In the genomic region with DNA sequence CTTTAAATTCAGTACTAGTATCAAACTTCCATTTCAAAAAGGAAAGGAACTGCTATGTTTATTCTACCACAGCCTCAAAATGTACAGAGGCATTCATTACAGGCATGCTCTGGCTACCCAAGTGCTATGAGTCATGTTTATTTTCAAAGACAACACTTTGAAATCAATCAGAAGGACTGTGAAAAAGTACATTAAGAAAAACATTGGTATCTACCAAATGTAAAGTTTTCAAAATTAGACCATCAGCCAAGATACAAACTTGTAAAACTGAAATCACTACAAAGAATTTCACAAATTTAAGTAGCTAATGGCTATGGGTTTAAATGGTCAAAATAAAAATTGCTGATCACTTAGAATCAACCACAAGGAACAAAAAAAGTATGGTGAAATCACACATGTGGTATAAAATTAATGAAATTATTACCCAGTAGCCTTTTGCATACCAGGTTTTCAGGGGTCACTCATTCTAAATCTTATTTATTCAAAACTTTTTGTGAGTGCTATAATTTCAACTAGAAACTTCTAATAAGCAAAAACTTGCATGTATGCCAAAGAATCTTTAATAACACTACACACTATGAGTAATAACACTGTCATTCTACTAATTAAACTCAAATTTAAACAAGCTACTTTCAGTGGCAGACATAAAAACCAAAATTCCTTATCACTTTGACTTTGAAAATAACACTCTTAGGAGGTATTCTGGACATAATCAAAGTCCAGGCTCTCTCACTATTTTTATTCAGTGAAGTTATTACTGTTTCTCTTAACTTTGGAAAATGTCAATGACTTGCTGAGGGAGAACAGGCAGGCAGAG, we compare ENCODE assay signal across 8 cellular contexts. TPM values are rescaled to one million over a fixed set of nuclear protein-coding genes. Genes with fewer than 3 reads are reported as not detected.
DNase-seq lines count a peak whose midpoint lies in the region; ATAC-seq, FAIRE-seq and TF ChIP-seq lines count a peak whose summit lies in the region.

No MANE protein-coding gene starts in this region.

- H3K27ac ChIP-seq in K562 (ENCODE audit: extremely low read depth, low read depth, low read length) (no peak overlapping the region), hepatocyte (peak overlapping the region; percentile 3)

- no peak for TF ChIP-seq CTCF in K562 (IDR thresholded peaks at IDR 0.05 in 2 of 3, conservative IDR thresholded peaks at IDR 0.05 in 1 of 3; ENCODE audit: insufficient read depth in 2 of 3, low read depth in 1 of 3, low read length in 3 of 3)
- no peak for TF ChIP-seq CTCF in hepatocyte (IDR thresholded peaks at IDR 0.05; ENCODE audit: poor library complexity)

- H3K9me3 ChIP-seq in K562 (replicated peaks; ENCODE audit: control insufficient read depth, insufficient read depth, low read depth, low read length) (no peaks in the 10 kb centered on the region), hepatocyte (ENCODE audit: low read depth) (no peaks in the 10 kb centered on the region)

- CTCF ChIA-PET in K562 (lab: Yijun Ruan, JAX; ENCODE audit: low intra/inter-chr PET ratio) = no interaction called here

- no peaks in the 10 kb centered on the region for H3K9me2 ChIP-seq in hepatocyte (replicated peaks; ENCODE audit: insufficient read depth)

- BruUV-seq in K562 (replicated peaks; lab: Mats Ljungman, UMichigan) = no TSS peak

- H3K36me3 ChIP-seq in K562 (ENCODE audit: control insufficient read depth, insufficient read depth, low read length) = no peaks in the 10 kb centered on the region
- no peaks in the 10 kb centered on the region for H3K36me3 ChIP-seq in hepatocyte (replicated peaks; ENCODE audit: insufficient read depth, low read depth)

- no peaks in the 10 kb centered on the region for H3K4me1 ChIP-seq in K562 (replicated peaks in 1 of 2; ENCODE audit: control insufficient read depth in 2 of 2, insufficient read depth in 2 of 2, low read length in 2 of 2)
- peaks cover 26% of the 10 kb centered on the region for H3K4me1 ChIP-seq in hepatocyte (ENCODE audit: insufficient read depth)

- DNase-seq in Right ventricle myocardium superior (no peak), cardiac septum (ENCODE audit: low spot score) (no peak), K562 (ENCODE audit: extremely low read depth in 1 of 4, low spot score in 3 of 4) (no peak), hepatocyte (ENCODE audit: low spot score) (no peak), urothelium cell line (ENCODE audit: low spot score) (peak; percentile 31), medulla oblongata (ENCODE audit: extremely low spot score) (no peak)

- no peak for TF ChIP-seq POLR2A in K562 (conservative IDR thresholded peaks at IDR 0.05)

- H3K9me1 ChIP-seq in K562 (ENCODE audit: control insufficient read depth, insufficient read depth, low read length) = no peaks in the 10 kb centered on the region

- TF ChIP-seq RAD21 in K562 (CRISPR knock-in tag; conservative IDR thresholded peaks at IDR 0.05 in 1 of 2, IDR thresholded peaks at IDR 0.05 in 1 of 2) = no peak

- H3K79me2 ChIP-seq in K562 (ENCODE audit: control insufficient read depth, insufficient read depth, low read length) (no peaks in the 10 kb centered on the region), hepatocyte (peaks cover 99% of the 10 kb centered on the region)

- no peak for FAIRE-seq in K562 (lab: Jason Lieb, UNC)
- FAIRE-seq in urothelium cell line (lab: Jason Lieb, UNC) = no peak

- H3K27me3 ChIP-seq in K562 (ENCODE audit: control insufficient read depth in 2 of 2, insufficient read depth in 2 of 2, low read length in 2 of 2) = peaks cover 0 to 4% of the 10 kb centered on the region in 2 experiments; a peak in 1 of 5 replicates
- H3K27me3 ChIP-seq in hepatocyte = no peaks in the 10 kb centered on the region

- TF ChIP-seq EP300 in K562 (IDR thresholded peaks at IDR 0.05; ENCODE audit: low read length) = no peak

- H2AFZ ChIP-seq in K562 (ENCODE audit: low read depth, low read length) (no peak overlapping the region), hepatocyte (no peak overlapping the region)

- no peak overlapping the region for H3K4me3 ChIP-seq in K562
- H3K4me3 ChIP-seq in hepatocyte = no peak overlapping the region

- H4K20me1 ChIP-seq in K562 (replicated peaks; ENCODE audit: control insufficient read depth, insufficient read depth, low read length) = no peaks in the 10 kb centered on the region
- H4K20me1 ChIP-seq in hepatocyte (ENCODE audit: insufficient read depth, poor library complexity, severe bottlenecking) = peaks cover 10% of the 10 kb centered on the region

- no peak overlapping the region for H3K9ac ChIP-seq in K562 (ENCODE audit: insufficient read depth in 1 of 2, low read depth in 2 of 2, low read length in 2 of 2)

- H3K4me2 ChIP-seq in K562 (ENCODE audit: insufficient read depth, low read length) (no peak overlapping the region), hepatocyte (peak overlapping the region; percentile 40)

- POLR2A ChIA-PET in K562 (lab: Yijun Ruan, JAX) = no interaction called here

- in situ Hi-C loops in K562 (cut with MboI) = no loop called here

- ATAC-seq in Right ventricle myocardium superior (ENCODE audit: poor library complexity) = peak; percentile 64
- ATAC-seq in K562 = no peak
- no peak for ATAC-seq in GM19397 (IDR thresholded peaks at IDR 0.05; ENCODE audit: unreplicated experiment)
- no peak for ATAC-seq in HG02763 (IDR thresholded peaks at IDR 0.05; ENCODE audit: unreplicated experiment)

- intact Hi-C loops in Right ventricle myocardium superior (cut with DNase I) (no loop called here), cardiac septum (cut with DNase I) (no loop called here), K562 (cut with micrococcal nuclease) (no loop called here)

TF ChIP-seq in K562, 482 proteins besides CTCF, POLR2A, EP300 and RAD21:
- TF ChIP-seq BRCA1 (IDR thresholded peaks at IDR 0.05) (peak; percentile 43; the same call in 1 of the 2 replicates), BRCA1 (CRISPR knock-in tag; IDR thresholded peaks at IDR 0.05) (no peak), NUFIP1 (IDR thresholded peaks at IDR 0.05; ENCODE audit: partially characterized antibody) (no peak), ZNF316 (IDR thresholded peaks at IDR 0.05) (peak; percentile 36; the same call in 1 of the 2 replicates)

RNA-seq across cellular contexts. Expression of a gene that starts 49.2 kb away (rescaled TPM):
- total RNA-seq in Right ventricle myocardium superior (70.4 TPM), cardiac septum (195 TPM), K562 (2014; rRNA removed) (0.05 and 0.12 TPM in 2 replicates), K562 (2014; rRNA removed; fragmentation: Illumina TruSeq; extraction: Trizol) (0.10 and 0.15 TPM in 2 replicates), K562 (2015; rRNA removed; fragmentation: Illumina TruSeq; extraction: Trizol) (0.15 and 0.29 TPM in 2 replicates), K562 (2021) (0.55 and 0.85 TPM in 2 replicates), hepatocyte (97.4 and 115 TPM in 2 replicates)
- 0.56 and 1.1 TPM in 2 replicates for total RNA-seq in K562 (2011; cell fraction: chromatin; rRNA removed; ENCODE audit: low replicate concordance)
- total RNA-seq in K562 (2011; cell fraction: nucleolus; rRNA removed) = under 0.01 TPM in 1 of 2 replicates, not detected in the other
- total RNA-seq in K562 (2011; cell fraction: nucleoplasm; rRNA removed) = 0.15 and 0.69 TPM in 2 replicates
- polyA plus RNA-seq in K562 (2011; rRNA removed) (0.34 and 1.2 TPM in 2 replicates), K562 (2014; fragmentation: Illumina TruSeq; extraction: Trizol) (0.06 and 0.33 TPM in 2 replicates), K562 (2014; fragmentation: Nextera tagmentation; extraction: Ambion mirVana) (under 1 TPM; 0.03 to 0.13 TPM), K562 (2014; rRNA removed) (0.05 TPM in 1 of 2 replicates, not detected in the other), hepatocyte (46.3 and 51.3 TPM in 2 replicates)
- polyA plus RNA-seq in K562 (2011; cell fraction: cytosol; rRNA removed) = 0.01 and 0.10 TPM in 2 replicates
- polyA plus RNA-seq in K562 (2011; cell fraction: nucleus; rRNA removed) = 0.21 and 0.44 TPM in 2 replicates
- polyA plus RNA-seq in K562 (2012) = 0.06 and 0.14 TPM in 2 replicates
- 1.8 and 4.3 TPM in 2 replicates for polyA minus RNA-seq in K562 (2011; rRNA and poly(A)+ RNA removed)
- polyA minus RNA-seq in K562 (2011; cell fraction: cytosol; rRNA and poly(A)+ RNA removed) = 1.5 TPM in 1 of 2 replicates, not detected in the other
- polyA minus RNA-seq in K562 (2011; cell fraction: nucleus; rRNA and poly(A)+ RNA removed) = 0.22 and 0.40 TPM in 2 replicates

Comparison
In these comparisons a context has a peak if more than half of its experiments do, and no peak if none do; other contexts are left out.
1. RNA of a gene that starts 49.2 kb away (total RNA-seq): 195 TPM in cardiac septum (single experiment), 97.4 to 115 TPM in hepatocyte and 70.4 TPM in Right ventricle myocardium superior (single experiment); under 0.01 to 1.1 TPM in K562; every median in the first group is over 10 times any median in the second.